ENCODE assay signal across 16 cellular contexts in the genomic region with DNA sequence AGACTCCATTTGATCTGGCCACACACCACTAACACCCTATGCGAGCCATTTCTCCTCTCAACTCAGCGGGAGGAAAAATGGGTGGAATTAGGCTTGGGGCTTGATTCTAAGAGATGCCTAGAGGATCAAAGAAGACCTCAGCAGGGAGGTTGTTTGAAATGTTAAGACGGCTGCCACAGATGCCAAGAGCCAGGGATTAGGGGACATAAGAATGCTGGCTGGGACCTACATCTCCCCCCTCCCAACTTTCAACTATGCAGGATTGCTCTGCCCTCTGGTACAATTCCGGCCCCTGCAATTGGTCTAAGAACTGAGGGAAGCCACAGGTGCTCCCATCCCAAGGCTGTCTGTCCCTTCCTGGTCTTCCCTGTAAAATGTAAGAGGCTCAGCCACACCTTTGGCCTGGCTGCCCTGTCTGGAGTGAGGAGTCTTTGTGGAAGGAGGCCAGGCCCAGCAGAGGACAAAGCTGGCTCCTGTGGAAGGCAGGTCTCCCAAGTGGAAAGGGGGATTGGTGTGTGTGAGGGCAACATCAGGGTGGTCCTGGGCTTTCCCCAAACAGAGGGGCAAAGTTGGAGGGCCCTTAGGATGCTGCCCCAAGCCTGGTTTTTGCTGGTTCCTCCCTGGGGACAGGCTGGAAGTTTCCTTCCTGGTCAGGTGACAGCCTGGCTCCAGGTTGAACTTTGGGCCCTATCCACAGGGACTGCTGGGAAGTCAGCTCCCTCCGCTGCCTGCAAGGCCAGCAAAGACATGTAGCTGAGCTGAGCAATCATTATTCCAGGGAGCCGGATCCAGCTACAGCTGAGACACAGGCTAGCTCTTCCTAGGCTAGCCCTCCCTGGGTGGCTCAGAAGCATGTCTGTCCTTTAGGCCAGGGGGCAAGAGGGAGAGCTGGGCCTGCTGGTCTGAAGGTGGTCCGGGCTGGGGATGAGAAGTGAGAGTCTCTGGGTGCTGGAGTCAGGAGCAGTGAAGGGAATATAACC. TPM values are rescaled to one million over a fixed set of nuclear protein-coding genes. Genes with fewer than 3 reads are reported as not detected.
A peak's percentile ranks its signal among the peaks of the same experiment; 100 is the strongest.
DNase-seq lines count a peak whose midpoint lies in the region; ATAC-seq and TF ChIP-seq lines count a peak whose summit lies in the region.
"Had no signal": no experiment of that assay in that cellular context is flagged by ENCODE, and none has a peak within 500 bp of the region (broad histone marks: within the 10 kb centered on the region; RNA-seq: fewer than 3 reads in every experiment).

No MANE protein-coding gene starts in this region.

- no peak for TF ChIP-seq CTCF in H9 (conservative IDR thresholded peaks at IDR 0.05)
- no peak for TF ChIP-seq CTCF in adrenal gland (IDR thresholded peaks at IDR 0.05)
- no peak for TF ChIP-seq CTCF in neural progenitor cell (IDR thresholded peaks at IDR 0.05)

- H3K23ac ChIP-seq in H9 (ENCODE audit: insufficient read length, low read depth, low read length), result no peak overlapping the region

- no peaks in the 10 kb centered on the region for H3K36me3 Mint-ChIP-seq in H9 (ENCODE audit: insufficient read depth in 1 of 3, low read depth in 3 of 3)
- no peaks in the 10 kb centered on the region for H3K36me3 Mint-ChIP-seq in neural progenitor cell
- H3K36me3 Mint-ChIP-seq: activated naive CD4-positive, alpha-beta T cell treated with anti-CD3 and anti-CD28 coated beads, Interleukin-2, amount 50 U/mL, for 24 hours; mesothelial cell of epicardium had no signal

- no peak overlapping the region for H2AK5ac ChIP-seq in H9 (ENCODE audit: insufficient read length, low read length)

- no peak overlapping the region for H2BK12ac ChIP-seq in H9 (ENCODE audit: insufficient read length, low read depth, low read length)

- peaks cover 53% of the 10 kb centered on the region for H3K27me3 Mint-ChIP-seq in H9 (ENCODE audit: low read depth)
- H3K27me3 Mint-ChIP-seq in neural progenitor cell (ENCODE audit: insufficient read depth, low read depth), result peaks cover 20% of the 10 kb centered on the region

- peak; percentile 91 for DNase-seq in H9
- peak in 4 of 7 donors; percentile 51 to 60 (median 54) for DNase-seq in adrenal gland
- DNase-seq in neural progenitor cell (ENCODE audit: low spot score), result peak; percentile 95
- DNase-seq in kidney tubule cell (ENCODE audit: low spot score), result no peak
- no peak for DNase-seq in HK-2 (ENCODE audit: unreplicated experiment)
- DNase-seq in putamen (ENCODE audit: low spot score), result no peak
- DNase-seq: activated CD4-positive, alpha-beta T cell treated with anti-CD3 and anti-CD28 coated beads for 48 hours; activated T-cell treated with anti-CD3 and anti-CD28 coated beads for 4 hours; caudate nucleus; T-helper 9 cell had no signal

- no CpG with 5 or more reads among the region's 7 CpGs for WGBS in H9 (ENCODE audit: extremely low coverage, insufficient read length, low lambda C conversion rate)
- WGBS in adrenal gland, 4 donors, result 74 to 84% (median 78%) methylated on average over 6 to 7 of the region's 7 CpGs

- no peak overlapping the region for H2AFZ ChIP-seq in H9 (ENCODE audit: low read length)
- H2AFZ ChIP-seq in neural progenitor cell (replicated peaks), result no peak overlapping the region
- H2AFZ ChIP-seq: parathyroid adenoma had no signal

- H4K20me1 ChIP-seq in H9 (ENCODE audit: control insufficient read depth, insufficient read depth, insufficient read length) (no peaks in the 10 kb centered on the region), neural progenitor cell (ENCODE audit: low read depth) (peaks cover 4% of the 10 kb centered on the region)

- H3K4me3 Mint-ChIP-seq in H9 (peak overlapping the region in 1 of 2 experiments; percentile 51; a peak in 3 of 5 replicates), neural progenitor cell (peak overlapping the region; percentile 65)
- H3K4me3 Mint-ChIP-seq: activated naive CD4-positive, alpha-beta T cell treated with anti-CD3 and anti-CD28 coated beads, Interleukin-2, amount 50 U/mL, for 24 hours; mesothelial cell of epicardium had no signal

- H4K91ac ChIP-seq in H9 (ENCODE audit: insufficient read length, low read depth, low read length), result no peak overlapping the region

- H4K8ac ChIP-seq in H9 (replicated peaks; ENCODE audit: insufficient read length, low read depth, low read length), result no peak overlapping the region

- peaks cover 3% of the 10 kb centered on the region; the same call in 1 of the 2 replicates for H3K4me1 ChIP-seq in H9 (ENCODE audit: insufficient read depth, low read length)
- peaks cover 5 to 7% of the 10 kb centered on the region in 2 donors for H3K4me1 ChIP-seq in adrenal gland (replicated peaks in 1 of 2)
- peaks cover 18% of the 10 kb centered on the region for H3K4me1 ChIP-seq in iPS-20b (ENCODE audit: insufficient read depth, low read length)
- peaks cover 34% of the 10 kb centered on the region for H3K4me1 ChIP-seq in neural progenitor cell
- H3K4me1 ChIP-seq: parathyroid adenoma had no signal

- no peak for TF ChIP-seq POLR2A in adrenal gland (IDR thresholded peaks at IDR 0.05)

- H3K27ac ChIP-seq in H9 (ENCODE audit: insufficient read length, low read depth, low read length) (no peak overlapping the region), adrenal gland (peak overlapping the region in 2 of 5 donors; percentile 0 to 68), iPS-20b (ENCODE audit: low read length) (no peak overlapping the region), neural progenitor cell (peak overlapping the region; percentile 86)
- H3K27ac ChIP-seq: epithelial cell of prostate, parathyroid adenoma had no signal

- H3K4me1 Mint-ChIP-seq in H9 (peaks cover 30 to 37% of the 10 kb centered on the region in 2 experiments), neural progenitor cell (peaks cover 28% of the 10 kb centered on the region)

- H3T11ph ChIP-seq in H9 (ENCODE audit: low read length), result no peak overlapping the region

- intact Hi-C loops in adrenal gland (cut with DNase I), result no loop called here

- peak overlapping the region in 2 of 3 experiments; percentile 92 to 93; a peak in 5 of 7 replicates for H3K27ac Mint-ChIP-seq in H9
- peak overlapping the region; percentile 94 for H3K27ac Mint-ChIP-seq in neural progenitor cell
- H3K27ac Mint-ChIP-seq: activated naive CD4-positive, alpha-beta T cell treated with anti-CD3 and anti-CD28 coated beads, Interleukin-2, amount 50 U/mL, for 24 hours; mesothelial cell of epicardium had no signal

- H3K9me3 ChIP-seq in H9 (ENCODE audit: control insufficient read depth, low read depth, low read length) (no peaks in the 10 kb centered on the region), adrenal gland (replicated peaks in 1 of 3) (no peaks in the 10 kb centered on the region), iPS-20b (ENCODE audit: insufficient read depth, low read depth, low read length) (no peaks in the 10 kb centered on the region), neural progenitor cell (ENCODE audit: low read depth) (no peaks in the 10 kb centered on the region)

- H3K14ac ChIP-seq in H9 (ENCODE audit: insufficient read depth, low read length), result peak overlapping the region; percentile 51; the same call in 1 of the 2 replicates

- H3K79me1 ChIP-seq in H9 (ENCODE audit: insufficient read depth, low read depth, low read length, poor library complexity, severe bottlenecking), result no peaks in the 10 kb centered on the region

- no peak overlapping the region for H3K56ac ChIP-seq in H9 (ENCODE audit: insufficient read length, low read depth, low read length)

- H3K23me2 ChIP-seq in H9 (ENCODE audit: insufficient read length, low read depth, low read length, poor library complexity, severe bottlenecking), result peaks cover under 1% of the 10 kb centered on the region

- no peak overlapping the region for H4K5ac ChIP-seq in H9 (ENCODE audit: insufficient read length, low read depth, low read length)

- H3K79me2 ChIP-seq in H9 (ENCODE audit: insufficient read depth, low read length), result no peaks in the 10 kb centered on the region
- H3K79me2 ChIP-seq in neural progenitor cell (ENCODE audit: low read depth), result no peaks in the 10 kb centered on the region

- no peaks in the 10 kb centered on the region for H3K9me3 Mint-ChIP-seq in H9
- H3K9me3 Mint-ChIP-seq in neural progenitor cell, result no peaks in the 10 kb centered on the region
- H3K9me3 Mint-ChIP-seq: activated naive CD4-positive, alpha-beta T cell treated with anti-CD3 and anti-CD28 coated beads, Interleukin-2, amount 50 U/mL, for 24 hours; mesothelial cell of epicardium had no signal

- ATAC-seq in GM21515 (IDR thresholded peaks at IDR 0.05; ENCODE audit: unreplicated experiment), result no peak

- H3K4me2 ChIP-seq in H9 (ENCODE audit: insufficient read depth, insufficient read length, low read length) (peak overlapping the region; percentile 29), neural progenitor cell (peak overlapping the region; percentile 57)

- H3K27me3 ChIP-seq in H9 (ENCODE audit: insufficient read depth, low read length) (no peaks in the 10 kb centered on the region; the same call in 1 of the 2 replicates), adrenal gland (no peaks in the 10 kb centered on the region), iPS-20b (ENCODE audit: insufficient read depth, low read length) (peaks cover 33% of the 10 kb centered on the region), neural progenitor cell (peaks cover 14% of the 10 kb centered on the region)

- peaks cover 50% of the 10 kb centered on the region for H3F3A ChIP-seq in neural progenitor cell (ENCODE audit: low read depth)

- H3K36me3 ChIP-seq in adrenal gland (replicated peaks in 1 of 2) (no peaks in the 10 kb centered on the region), iPS-20b (ENCODE audit: insufficient read depth, low read depth, low read length) (no peaks in the 10 kb centered on the region), neural progenitor cell (no peaks in the 10 kb centered on the region)

- H2BK20ac ChIP-seq in H9 (ENCODE audit: low read depth, low read length, poor library complexity, severe bottlenecking), result no peak overlapping the region

- H2BK15ac ChIP-seq in H9 (ENCODE audit: low read depth, low read length), result no peak overlapping the region

- H2BK120ac ChIP-seq in H9 (ENCODE audit: low read depth, low read length, poor library complexity, severe bottlenecking), result no peak overlapping the region

- no peak overlapping the region for H2BK5ac ChIP-seq in H9 (ENCODE audit: insufficient read length, low read length)

- H3K4me3 ChIP-seq in adrenal gland (no peak overlapping the region), iPS-20b (ENCODE audit: low read length) (peak overlapping the region; percentile 28; the same call in 1 of the 2 replicates), neural progenitor cell (peak overlapping the region; percentile 36)

- no peak overlapping the region for H3K4ac ChIP-seq in H9 (ENCODE audit: low read depth, low read length)

- no peak overlapping the region for H3K18ac ChIP-seq in H9 (ENCODE audit: insufficient read length, low read depth, low read length)

- H3K9ac ChIP-seq in H9 (ENCODE audit: extremely low read depth, insufficient read length, low read length) (no peak overlapping the region), iPS-20b (ENCODE audit: low read depth, low read length) (peak overlapping the region; percentile 24; the same call in 1 of the 2 replicates), neural progenitor cell (no peak overlapping the region)
- H3K9ac ChIP-seq: parathyroid adenoma had no signal

RNA-seq across cellular contexts. Expression of a gene that starts 34.5 kb away (rescaled TPM):
- total RNA-seq in H9 (2021) (0.15 TPM in 2 replicates), adrenal gland (10 to 100 TPM in 4 of 8 donors, 1 to 10 TPM in 4; 5.6 to 35.4 (median 10.4) TPM), neural progenitor cell (ENCODE audit: low replicate concordance) (not detected in 2 replicates)
- 10 to 100 TPM in 1 of 3 donors, 1 to 10 TPM in 2; 3.2 to 15.2 (median 5.8) TPM for polyA plus RNA-seq in adrenal gland

Comparison
In these comparisons a context has a peak if more than half of its experiments do, and no peak if none do; other contexts are left out.
1. DNase-seq: peak in H9 (single experiment), adrenal gland (4 of 7) and neural progenitor cell (single experiment); none in kidney tubule cell (single experiment), HK-2 (single experiment) and putamen (single experiment).
2. H3K4me3 ChIP-seq: peak in iPS-20b (single experiment) and neural progenitor cell (single experiment); none in adrenal gland (0 of 4).